ENCODE assay signal across 8 cellular contexts in genomic region chr7:139777948-139778841, GRCh38. TPM values are rescaled to one million over a fixed set of nuclear protein-coding genes. Genes with fewer than 3 reads are reported as not detected.
DNase-seq lines count a peak whose midpoint lies in the region; ATAC-seq and TF ChIP-seq lines count a peak whose summit lies in the region.

Gene HIPK2 (minus strand): TSS chr7:139777998. CDS start chr7:139777623, 375 bp downstream.

- H3K36me3 Mint-ChIP-seq in activated naive CD8-positive, alpha-beta T cell treated with anti-CD3 and anti-CD28 coated beads, Interleukin-2, amount 10 ng/mL, durations not matched to agents 7 days and 5 days, result no peaks in the 10 kb centered on the region

- no peak for TF ChIP-seq CTCF in ovary (IDR thresholded peaks at IDR 0.05)
- TF ChIP-seq CTCF in tibial nerve (IDR thresholded peaks at IDR 0.05), result no peak

- ATAC-seq in GM21717 (IDR thresholded peaks at IDR 0.05; ENCODE audit: unreplicated experiment) (peak; percentile 50), Right ventricle myocardium inferior (peak; percentile 85)
- peak; percentile 61 for ATAC-seq in activated naive CD8-positive, alpha-beta T cell treated with anti-CD3 and anti-CD28 coated beads, Interleukin-2, amount 10 ng/mL, durations not matched to agents 7 days and 5 days (ENCODE audit: low read depth)

- no peaks in the 10 kb centered on the region for H3K9me3 Mint-ChIP-seq in activated naive CD8-positive, alpha-beta T cell treated with anti-CD3 and anti-CD28 coated beads, Interleukin-2, amount 10 ng/mL, durations not matched to agents 7 days and 5 days

- H3K4me3 ChIP-seq in Karpas-422 (ENCODE audit: low read length), result peak within 1 kb of the TSS; percentile 70
- H3K4me3 ChIP-seq in ovary, result peak within 1 kb of the TSS; percentile 92
- peak within 1 kb of the TSS; percentile 67 to 97 (median 84) for H3K4me3 ChIP-seq in tibial nerve

- H3K27ac Mint-ChIP-seq in activated naive CD8-positive, alpha-beta T cell treated with anti-CD3 and anti-CD28 coated beads, Interleukin-2, amount 10 ng/mL, durations not matched to agents 7 days and 5 days, result peak within 1 kb of the TSS; percentile 94

- H3K9me2 ChIP-seq in Karpas-422 (replicated peaks; ENCODE audit: insufficient read depth, low read length), result no peaks in the 10 kb centered on the region

- H3K27me3 ChIP-seq in Karpas-422 (ENCODE audit: low read length), result no peaks in the 10 kb centered on the region
- no peaks in the 10 kb centered on the region for H3K27me3 ChIP-seq in ovary
- H3K27me3 ChIP-seq in tibial nerve, result no peaks in the 10 kb centered on the region

- POLR2A ChIA-PET in activated naive CD8-positive, alpha-beta T cell treated with anti-CD3 and anti-CD28 coated beads, Interleukin-2, amount 10 ng/mL, durations not matched to agents 7 days and 5 days (lab: Charles Lee), result interaction anchor here (1.1 to 1.7 kb wide), 5 partner anchors 10 to 133 kb away, joined by 3 to 6 read pairs (median 4); no protein-coding TSS in a partner anchor

- H3K4me3 Mint-ChIP-seq in activated naive CD8-positive, alpha-beta T cell treated with anti-CD3 and anti-CD28 coated beads, Interleukin-2, amount 10 ng/mL, durations not matched to agents 7 days and 5 days, result peak within 1 kb of the TSS; percentile 99

- H3K79me2 ChIP-seq in Karpas-422 (ENCODE audit: low read length), result no peaks in the 10 kb centered on the region

- H3K4me1 Mint-ChIP-seq in activated naive CD8-positive, alpha-beta T cell treated with anti-CD3 and anti-CD28 coated beads, Interleukin-2, amount 10 ng/mL, durations not matched to agents 7 days and 5 days, result peaks cover 31% of the 10 kb centered on the region

- no peak within 1 kb of the TSS for H3K27ac ChIP-seq in Karpas-422 (ENCODE audit: low read length)
- H3K27ac ChIP-seq in ovary, result peak within 1 kb of the TSS; percentile 88 to 93
- H3K27ac ChIP-seq in tibial nerve, result peak within 1 kb of the TSS; percentile 87 to 98 (median 94)

- DNase-seq in DMS79 (lab: John Stamatoyannopoulos, UW), result peak; percentile 41
- no peak for DNase-seq in Karpas-422
- DNase-seq in SW 1271 (lab: John Stamatoyannopoulos, UW), result peak; percentile 19 to 41
- DNase-seq in activated naive CD8-positive, alpha-beta T cell treated with anti-CD3 and anti-CD28 coated beads, Interleukin-2, amount 10 ng/mL, durations not matched to agents 7 days and 5 days, result peak; percentile 77
- DNase-seq in Right ventricle myocardium inferior (ENCODE audit: missing footprints), result peak; percentile 91
- DNase-seq in ovary, result peak; percentile 73 to 87 (median 81)
- peak; percentile 39 to 62 for DNase-seq in tibial nerve (ENCODE audit: low spot score in 2 of 2)

- H3K9me3 ChIP-seq in Karpas-422 (ENCODE audit: low read length) (no peaks in the 10 kb centered on the region), ovary (no peaks in the 10 kb centered on the region), tibial nerve (no peaks in the 10 kb centered on the region)

- peak within 1 kb of the TSS; percentile 89 for H3K4me2 ChIP-seq in Karpas-422 (ENCODE audit: low read depth, low read length, poor library complexity, severe bottlenecking)

- WGBS in ovary, 3 donors, result 1% methylated on average over 65 to 94 of the region's 96 CpGs
- 0 to 1% methylated on average over 52 to 58 of the region's 96 CpGs for WGBS in tibial nerve, 2 donors

- H3K4me1 ChIP-seq in Karpas-422 (ENCODE audit: low read length) (peaks cover 12% of the 10 kb centered on the region), ovary (ENCODE audit: insufficient read depth) (peaks cover 5% of the 10 kb centered on the region), tibial nerve (peaks cover 0 to 33% (median 10%) of the 10 kb centered on the region in 4 donors)

- H3K9ac ChIP-seq in Karpas-422 (ENCODE audit: low read length), result peak within 1 kb of the TSS; percentile 52

- no peaks in the 10 kb centered on the region for H4K20me1 ChIP-seq in Karpas-422 (ENCODE audit: insufficient read depth, low read depth, low read length)

- TF ChIP-seq EP300 in ovary (IDR thresholded peaks at IDR 0.05), result no peak
- TF ChIP-seq EP300 in tibial nerve (IDR thresholded peaks at IDR 0.05), result peak in 1 of 2 donors; percentile 21

- TF ChIP-seq POLR2A in ovary (IDR thresholded peaks at IDR 0.05), result no peak
- peak in 1 of 2 donors; percentile 38 for TF ChIP-seq POLR2A in tibial nerve (IDR thresholded peaks at IDR 0.05)

- H3K36me3 ChIP-seq in Karpas-422 (ENCODE audit: insufficient read depth, low read length) (no peaks in the 10 kb centered on the region), ovary (no peaks in the 10 kb centered on the region), tibial nerve (no peaks in the 10 kb centered on the region)

- peaks cover 24% of the 10 kb centered on the region for H3K27me3 Mint-ChIP-seq in activated naive CD8-positive, alpha-beta T cell treated with anti-CD3 and anti-CD28 coated beads, Interleukin-2, amount 10 ng/mL, durations not matched to agents 7 days and 5 days

- peak within 1 kb of the TSS; percentile 91; the same call in 1 of the 2 replicates for H2AFZ ChIP-seq in Karpas-422 (ENCODE audit: low read length)

- intact Hi-C loops in Right ventricle myocardium inferior (cut with DNase I) (loop anchor here (2.0 to 5.0 kb wide), 3 partner anchors 46 to 225 kb away; no protein-coding TSS in a partner anchor), ovary (cut with DNase I) (loop anchor here in 2 of 4 donors (5.0 to 10.0 kb wide), 3 partner anchors 36 to 133 kb away; no protein-coding TSS in a partner anchor)

RNA-seq across cellular contexts. Expression of gene HIPK2, which starts in this region (rescaled TPM):
- not detected in 2 replicates for total RNA-seq in Karpas-422 (2014; rRNA removed; shearing (Covaris generic); ENCODE audit: low replicate concordance)
- total RNA-seq in activated naive CD8-positive, alpha-beta T cell treated with anti-CD3 and anti-CD28 coated beads, Interleukin-2, amount 10 ng/mL, durations not matched to agents 7 days and 5 days, result 10 to 100 TPM; 18.4 to 19.5 TPM
- total RNA-seq in Right ventricle myocardium inferior, result 97.8 TPM
- total RNA-seq in ovary, result 10 to 100 TPM in 6 of 7 donors, 1 to 10 TPM in 1; 9.9 to 38.4 (median 35.1) TPM
- polyA plus RNA-seq in ovary, result 10 to 100 TPM in 1 of 2 donors, 1 to 10 TPM in 1; 7.3 to 14.8 TPM
- total RNA-seq in tibial nerve, result 10 to 100 TPM; 24.9 to 41.1 (median 29.7) TPM

Comparison
In these comparisons a context has a peak if more than half of its experiments do, and no peak if none do; other contexts are left out.
1. RNA of gene HIPK2 (total RNA-seq): 97.8 TPM in Right ventricle myocardium inferior (single experiment), 9.9 to 38.4 TPM in ovary, 24.9 to 41.1 TPM in tibial nerve and 18.4 to 19.5 TPM in activated naive CD8-positive, alpha-beta T cell treated with anti-CD3 and anti-CD28 coated beads, Interleukin-2, amount 10 ng/mL, durations not matched to agents 7 days and 5 days; not detected in Karpas-422; every median in the first group is over 10 times any median in the second.
2. Peak in every context shown above with its lines, with median percentiles within 50 percentile points of each other: ATAC-seq and H3K4me3 ChIP-seq.